In genomic region chr12:109760031-109760929, GRCh38 we compare ENCODE assay signal across 1 cellular context.
TF ChIP-seq lines count a peak whose summit lies in the region.

No MANE protein-coding gene starts in this region.

TF ChIP-seq in GM23338, 12 proteins besides CTCF, POLR2A, EP300 and RAD21:
- TF ChIP-seq ZNF462 (CRISPR knock-in tag; IDR thresholded peaks at IDR 0.05) (no peak), EZH2 (IDR thresholded peaks at IDR 0.05; ENCODE audit: low read depth, unreplicated experiment) (no peak), EZH2phosphoT487 (IDR thresholded peaks at IDR 0.05; ENCODE audit: unreplicated experiment) (no peak), POLR2AphosphoS5 (IDR thresholded peaks at IDR 0.05; ENCODE audit: low read depth) (no peak), REST (IDR thresholded peaks at IDR 0.05; ENCODE audit: unreplicated experiment) (no peak), NANOG (IDR thresholded peaks at IDR 0.05; ENCODE audit: borderline replicate concordance) (no peak), ZNF331 (CRISPR knock-in tag; IDR thresholded peaks at IDR 0.05; ENCODE audit: low read depth) (no peak), JUNB (IDR thresholded peaks at IDR 0.05; ENCODE audit: unreplicated experiment) (no peak), ZNF114 (CRISPR knock-in tag; IDR thresholded peaks at IDR 0.05) (no peak)
- TF ChIP-seq, protein P1, sequence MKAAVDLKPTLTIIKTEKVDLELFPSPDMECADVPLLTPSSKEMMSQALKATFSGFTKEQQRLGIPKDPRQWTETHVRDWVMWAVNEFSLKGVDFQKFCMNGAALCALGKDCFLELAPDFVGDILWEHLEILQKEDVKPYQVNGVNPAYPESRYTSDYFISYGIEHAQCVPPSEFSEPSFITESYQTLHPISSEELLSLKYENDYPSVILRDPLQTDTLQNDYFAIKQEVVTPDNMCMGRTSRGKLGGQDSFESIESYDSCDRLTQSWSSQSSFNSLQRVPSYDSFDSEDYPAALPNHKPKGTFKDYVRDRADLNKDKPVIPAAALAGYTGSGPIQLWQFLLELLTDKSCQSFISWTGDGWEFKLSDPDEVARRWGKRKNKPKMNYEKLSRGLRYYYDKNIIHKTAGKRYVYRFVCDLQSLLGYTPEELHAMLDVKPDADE (IDR thresholded peaks at IDR 0.05), result no peak
